In the genomic region with DNA sequence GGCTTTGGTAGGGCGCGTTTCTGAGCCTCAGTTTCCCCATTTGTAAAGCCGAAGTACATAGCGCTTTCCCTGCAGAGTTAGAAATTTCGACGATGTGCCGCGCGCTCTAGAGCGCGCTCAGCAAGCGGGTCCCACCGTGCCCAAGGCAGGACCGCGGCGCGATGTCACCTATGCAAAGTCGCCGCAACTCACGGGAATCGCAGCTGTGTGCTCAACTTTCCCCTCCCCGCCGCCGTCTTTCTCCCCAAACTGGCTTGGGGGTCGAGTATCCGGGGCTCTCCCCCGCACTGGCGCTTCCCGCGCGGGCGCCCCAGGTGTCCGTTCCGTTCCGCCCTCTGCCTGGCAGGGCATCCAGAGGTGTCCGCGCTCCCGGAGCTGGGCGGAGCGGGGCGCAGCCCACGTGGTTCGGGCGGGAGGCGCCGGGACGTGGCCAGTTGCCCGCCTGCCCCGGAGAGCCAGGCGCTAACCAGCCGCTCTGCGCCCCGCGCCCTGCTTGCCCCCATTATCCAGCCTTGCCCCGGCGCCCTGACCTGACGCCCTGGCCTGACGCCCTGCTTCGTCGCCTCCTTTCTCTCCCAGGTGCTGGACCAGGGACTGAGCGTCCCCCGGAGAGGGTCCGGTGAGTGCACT, we compare ENCODE assay signal across 8 cellular contexts. TPM values are rescaled to one million over a fixed set of nuclear protein-coding genes. Genes with fewer than 3 reads are reported as not detected.
DNase-seq lines count a peak whose midpoint lies in the region; ATAC-seq, FAIRE-seq and TF ChIP-seq lines count a peak whose summit lies in the region.

A gene with protein sequence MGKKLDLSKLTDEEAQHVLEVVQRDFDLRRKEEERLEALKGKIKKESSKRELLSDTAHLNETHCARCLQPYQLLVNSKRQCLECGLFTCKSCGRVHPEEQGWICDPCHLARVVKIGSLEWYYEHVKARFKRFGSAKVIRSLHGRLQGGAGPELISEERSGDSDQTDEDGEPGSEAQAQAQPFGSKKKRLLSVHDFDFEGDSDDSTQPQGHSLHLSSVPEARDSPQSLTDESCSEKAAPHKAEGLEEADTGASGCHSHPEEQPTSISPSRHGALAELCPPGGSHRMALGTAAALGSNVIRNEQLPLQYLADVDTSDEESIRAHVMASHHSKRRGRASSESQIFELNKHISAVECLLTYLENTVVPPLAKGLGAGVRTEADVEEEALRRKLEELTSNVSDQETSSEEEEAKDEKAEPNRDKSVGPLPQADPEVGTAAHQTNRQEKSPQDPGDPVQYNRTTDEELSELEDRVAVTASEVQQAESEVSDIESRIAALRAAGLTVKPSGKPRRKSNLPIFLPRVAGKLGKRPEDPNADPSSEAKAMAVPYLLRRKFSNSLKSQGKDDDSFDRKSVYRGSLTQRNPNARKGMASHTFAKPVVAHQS (plus strand): TSS at position 433 of the 630 bp plus-strand sequence. CDS start 6,176 bp downstream, outside the sequence.

- ATAC-seq in left ventricle myocardium superior: peak; percentile 81
- ATAC-seq in HG02642 (IDR thresholded peaks at IDR 0.05; ENCODE audit: poor library complexity, unreplicated experiment): no peak

- TF ChIP-seq CTCF in VCaP (conservative IDR thresholded peaks at IDR 0.05) (no peak), retinal pigment epithelial cell (conservative IDR thresholded peaks at IDR 0.05; ENCODE audit: low read depth, low read length) (no peak)

- DNase-seq in EL: peak; percentile 62
- peak; percentile 80 for DNase-seq in left ventricle myocardium superior
- DNase-seq in retinal pigment epithelial cell (ENCODE audit: low read depth): no peak
- no peak for DNase-seq in RCC 7860 (ENCODE audit: low spot score)
- DNase-seq in cerebellum (ENCODE audit: low spot score): no peak
- no peak for DNase-seq in putamen (ENCODE audit: low spot score)

- H3K27ac ChIP-seq in VCaP: peak within 1 kb of the TSS; percentile 98

- peak within 1 kb of the TSS; percentile 79 for H3K4me3 ChIP-seq in retinal pigment epithelial cell (ENCODE audit: low read length)

- intact Hi-C loops in left ventricle myocardium superior (cut with micrococcal nuclease): no loop called here

- no peak for FAIRE-seq in RCC 7860 (lab: Jason Lieb, UNC)

RNA-seq across cellular contexts. Expression of the gene that starts here (rescaled TPM):
- total RNA-seq in left ventricle myocardium superior (88.9 TPM), cerebellum (1.2 TPM)

Comparison
In these comparisons a context has a peak if more than half of its experiments do, and no peak if none do; other contexts are left out.
1. RNA of the gene that starts here (total RNA-seq): 88.9 TPM in left ventricle myocardium superior (single experiment); 1.2 TPM in cerebellum (single experiment); every median in the first group is over 10 times any median in the second.
2. DNase-seq: peak in EL (single experiment) and left ventricle myocardium superior (single experiment); none in retinal pigment epithelial cell (single experiment), RCC 7860 (single experiment), cerebellum (single experiment) and putamen (single experiment).